8 cellular contexts compared by ENCODE assay signal in the genomic region with DNA sequence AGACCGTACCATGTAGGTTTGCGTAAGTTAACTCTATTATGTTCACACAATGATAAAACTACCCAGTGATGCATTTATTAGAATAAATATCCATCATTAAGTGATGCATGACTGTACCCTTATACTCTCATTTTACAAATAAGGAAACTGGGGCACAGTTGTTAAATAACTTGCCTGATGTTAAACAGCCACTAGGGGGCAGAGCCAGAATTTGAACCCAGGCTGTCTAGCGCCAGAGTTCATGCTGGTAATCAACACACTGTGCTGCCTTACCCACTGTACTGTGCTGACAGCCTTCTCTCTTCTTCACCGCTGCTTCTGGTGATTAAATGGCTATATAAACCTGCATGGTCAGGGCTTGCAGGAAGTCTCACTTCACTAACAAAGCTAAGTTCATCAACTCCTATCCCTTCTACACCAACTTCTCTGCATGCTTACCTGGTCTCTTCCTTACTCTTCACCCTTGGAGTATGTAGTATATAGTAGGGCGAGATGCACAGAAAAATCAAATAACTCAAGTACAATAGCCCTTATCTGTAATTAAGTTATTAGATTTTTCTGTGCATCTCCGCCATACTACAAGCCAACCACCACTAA. TPM values are rescaled to one million over a fixed set of nuclear protein-coding genes. Genes with fewer than 3 reads are reported as not detected.
DNase-seq lines count a peak whose midpoint lies in the region; ATAC-seq and TF ChIP-seq lines count a peak whose summit lies in the region.

No MANE protein-coding gene starts in this region.

- TF ChIP-seq CTCF in GM10266 (IDR thresholded peaks at IDR 0.05; ENCODE audit: control insufficient read depth, insufficient read depth, low read depth, missing control alignments): peak; percentile 64
- TF ChIP-seq CTCF in osteoblast (IDR thresholded peaks at IDR 0.05; ENCODE audit: extremely low read depth, low read depth, low read length): peak; percentile 73

- no peak for TF ChIP-seq POLR2A in erythroblast (IDR thresholded peaks at IDR 0.05; ENCODE audit: low read length)

- POLR2A ChIA-PET in activated CD4-positive, alpha-beta memory T cell treated with anti-CD3 and anti-CD28 coated beads for 36 hours (lab: Charles Lee): no interaction called here

- no peak overlapping the region for H3K27ac Mint-ChIP-seq in activated CD4-positive, alpha-beta memory T cell treated with anti-CD3 and anti-CD28 coated beads for 36 hours

- H3K4me3 Mint-ChIP-seq in activated CD4-positive, alpha-beta memory T cell treated with anti-CD3 and anti-CD28 coated beads for 36 hours: no peak overlapping the region

- intact Hi-C loops in activated CD4-positive, alpha-beta memory T cell treated with anti-CD3 and anti-CD28 coated beads for 36 hours (cut with micrococcal nuclease): loop anchor here (1.0 to 5.0 kb wide), 4 partner anchors 47 to 104 kb away; a partner anchor contains a TSS

- no peaks in the 10 kb centered on the region for H3K9me3 Mint-ChIP-seq in activated CD4-positive, alpha-beta memory T cell treated with anti-CD3 and anti-CD28 coated beads for 36 hours

- no peaks in the 10 kb centered on the region for H3K79me2 ChIP-seq in osteoblast (ENCODE audit: insufficient read depth, low read length)

- H3K9me3 ChIP-seq in osteoblast (ENCODE audit: low read depth, low read length): no peaks in the 10 kb centered on the region

- no peak overlapping the region for H3K4me2 ChIP-seq in osteoblast (ENCODE audit: insufficient read depth, low read length)

- H3K36me3 ChIP-seq in osteoblast (ENCODE audit: insufficient read depth, low read length): no peaks in the 10 kb centered on the region

- CTCF ChIA-PET in activated CD4-positive, alpha-beta memory T cell treated with anti-CD3 and anti-CD28 coated beads for 36 hours (lab: Charles Lee): interaction anchor here (0.6 to 1.3 kb wide), 6 partner anchors 92 to 109 kb away, joined by 3 to 6 read pairs (median 4); no protein-coding TSS in a partner anchor

- H2AFZ ChIP-seq in osteoblast (ENCODE audit: low read length): no peak overlapping the region

- peak; percentile 29 for DNase-seq in GM10266 (ENCODE audit: extremely low spot score)
- peak; percentile 8 to 25 for DNase-seq in Kasumi-1 (lab: John Stamatoyannopoulos, UW)
- peak; percentile 55 for DNase-seq in activated CD4-positive, alpha-beta memory T cell treated with anti-CD3 and anti-CD28 coated beads for 36 hours
- peak; percentile 58 to 69 for DNase-seq in erythroblast (lab: John Stamatoyannopoulos, UW)
- no peak for DNase-seq in osteoblast (ENCODE audit: insufficient read length, low spot score, missing footprints)
- no peak for DNase-seq in GOT3 (lab: John Stamatoyannopoulos, UW)

- H3K27ac ChIP-seq in osteoblast (ENCODE audit: low read depth, low read length): no peak overlapping the region

- ATAC-seq in GM21528 (IDR thresholded peaks at IDR 0.05; ENCODE audit: low FRiP score, unreplicated experiment): no peak
- ATAC-seq in HG03571 (IDR thresholded peaks at IDR 0.05; ENCODE audit: unreplicated experiment): no peak

- H3K4me1 ChIP-seq in osteoblast (ENCODE audit: insufficient read depth, low read length): peaks cover 3% of the 10 kb centered on the region

- H3K4me3 ChIP-seq in osteoblast (ENCODE audit: insufficient read depth, low read length): no peak overlapping the region

- peaks cover 6% of the 10 kb centered on the region for H3K27me3 Mint-ChIP-seq in activated CD4-positive, alpha-beta memory T cell treated with anti-CD3 and anti-CD28 coated beads for 36 hours

- H3K36me3 Mint-ChIP-seq in activated CD4-positive, alpha-beta memory T cell treated with anti-CD3 and anti-CD28 coated beads for 36 hours: no peaks in the 10 kb centered on the region

- H4K20me1 ChIP-seq in osteoblast (ENCODE audit: insufficient read depth, low read length): no peaks in the 10 kb centered on the region

- H3K4me1 Mint-ChIP-seq in activated CD4-positive, alpha-beta memory T cell treated with anti-CD3 and anti-CD28 coated beads for 36 hours (ENCODE audit: low read depth): no peaks in the 10 kb centered on the region

- no peaks in the 10 kb centered on the region for H3K27me3 ChIP-seq in osteoblast (ENCODE audit: insufficient read depth, low read length)

RNA-seq across cellular contexts. Expression of a gene that starts 43.6 kb away (rescaled TPM):
- 10 to 100 TPM; 21.4 to 21.5 TPM for total RNA-seq in activated CD4-positive, alpha-beta memory T cell treated with anti-CD3 and anti-CD28 coated beads for 36 hours
- 67.0 and 91.3 TPM in 2 replicates for total RNA-seq in osteoblast

RNA-seq across cellular contexts. Expression of a gene that starts 50.9 kb away (rescaled TPM):
- 10 to 100 TPM; 73.7 to 79.7 TPM for total RNA-seq in activated CD4-positive, alpha-beta memory T cell treated with anti-CD3 and anti-CD28 coated beads for 36 hours
- total RNA-seq in osteoblast: 48.5 and 58.0 TPM in 2 replicates

Comparison
In these comparisons a context has a peak if more than half of its experiments do, and no peak if none do; other contexts are left out.
1. DNase-seq: peak in GM10266 (single experiment), Kasumi-1 (2 of 2), activated CD4-positive, alpha-beta memory T cell treated with anti-CD3 and anti-CD28 coated beads for 36 hours (single experiment) and erythroblast (2 of 2); none in osteoblast (single experiment) and GOT3 (single experiment).